Comparison of ENCODE assay signal across 8 cellular contexts in the genomic region with DNA sequence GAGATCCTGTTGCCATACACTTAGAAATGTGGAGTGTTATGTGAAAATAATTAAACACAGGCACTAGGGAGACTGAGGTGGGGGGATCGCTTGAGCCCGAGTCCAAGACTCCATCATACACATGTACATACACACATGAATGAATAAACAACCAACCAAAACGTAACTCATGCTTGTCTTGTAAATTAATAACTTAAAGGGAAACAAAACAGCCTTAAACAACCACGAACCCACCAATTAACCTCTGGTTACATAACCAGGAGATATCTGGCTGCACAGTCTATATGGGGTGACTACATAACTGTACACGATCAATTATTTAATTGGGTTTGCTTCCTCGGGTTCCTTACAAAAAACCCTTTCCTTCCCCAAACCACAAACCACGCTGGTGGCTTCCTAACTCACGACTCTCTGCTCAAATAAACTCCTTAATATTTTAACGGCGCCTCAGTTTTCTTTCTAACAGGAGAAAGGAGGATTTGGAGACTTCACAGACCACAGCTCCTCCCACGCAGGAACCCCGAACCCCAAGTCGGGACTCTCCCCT. TPM values are rescaled to one million over a fixed set of nuclear protein-coding genes. Genes with fewer than 3 reads are reported as not detected.
DNase-seq lines count a peak whose midpoint lies in the region; ATAC-seq and TF ChIP-seq lines count a peak whose summit lies in the region.

No MANE protein-coding gene starts in this region.

- CTCF ChIA-PET in Caco-2 (lab: Charles Lee): no interaction called here

- peaks cover 23% of the 10 kb centered on the region for H3K36me3 Mint-ChIP-seq in Caco-2 (ENCODE audit: insufficient read depth, unreplicated experiment)
- peaks cover 12% of the 10 kb centered on the region for H3K36me3 Mint-ChIP-seq in effector memory CD8-positive, alpha-beta T cell (ENCODE audit: insufficient read depth)
- peaks cover 0 to 18% (median 11%) of the 10 kb centered on the region in 3 donors for H3K36me3 Mint-ChIP-seq in naive thymus-derived CD8-positive, alpha-beta T cell

- TSS peak; percentile 52 for BruUV-seq in Caco-2 (replicated peaks; lab: Mats Ljungman, UMichigan)

- DNase-seq in Caco-2 (no peak), NCI-H1436 treated with DMSO at 0.1 percent for 48 hours (lab: John Stamatoyannopoulos, UW) (no peak), DMS114 treated with DMSO at 0.1 percent for 48 hours (lab: John Stamatoyannopoulos, UW; ENCODE audit: unreplicated experiment) (no peak)
- DNase-seq in effector memory CD8-positive, alpha-beta T cell: no peak
- DNase-seq in naive thymus-derived CD8-positive, alpha-beta T cell: peak in 1 of 10 donors; percentile 33
- DNase-seq in stimulated activated CD4-positive, alpha-beta T cell treated with anti-CD3 and anti-CD28 coated beads, Interleukin-2, amount 100 ng/mL, for 48 hours: no peak

- peaks cover 29% of the 10 kb centered on the region for H3K9me3 Mint-ChIP-seq in Caco-2 (ENCODE audit: unreplicated experiment)
- H3K9me3 Mint-ChIP-seq in effector memory CD8-positive, alpha-beta T cell: no peaks in the 10 kb centered on the region
- peaks cover 0 to 32% (median 9%) of the 10 kb centered on the region in 9 donors for H3K9me3 Mint-ChIP-seq in naive thymus-derived CD8-positive, alpha-beta T cell

- H3K27me3 ChIP-seq in Caco-2 (replicated peaks; ENCODE audit: control insufficient read depth, insufficient read depth, low read length) (no peaks in the 10 kb centered on the region), OCI-LY1 (ENCODE audit: insufficient read depth, low read length) (no peaks in the 10 kb centered on the region)

- H3K4me3 Mint-ChIP-seq in Caco-2 (ENCODE audit: unreplicated experiment): peak overlapping the region; percentile 75
- H3K4me3 Mint-ChIP-seq in effector memory CD8-positive, alpha-beta T cell: peak overlapping the region; percentile 89 to 94
- H3K4me3 Mint-ChIP-seq in naive thymus-derived CD8-positive, alpha-beta T cell: peak overlapping the region; percentile 88 to 95 (median 91)

- no peak overlapping the region for H2AFZ ChIP-seq in OCI-LY1 (ENCODE audit: low read length)

- intact Hi-C loops in Caco-2 (cut with micrococcal nuclease; ENCODE audit: unreplicated experiment): loop anchor here (1.0 kb wide), 4 partner anchors 26 to 171 kb away; partner anchors contain the start of genes ZNF669 and ZNF695

- TF ChIP-seq CTCF in Caco-2 (IDR thresholded peaks at IDR 0.05; ENCODE audit: insufficient read depth in 1 of 2, low read depth in 1 of 2, low read length in 1 of 2, severe bottlenecking in 1 of 2, unreplicated experiment in 1 of 2) (no peak), OCI-LY1 (IDR thresholded peaks at IDR 0.05; ENCODE audit: low read length) (no peak)

- no peaks in the 10 kb centered on the region for H3K9me2 ChIP-seq in OCI-LY1 (ENCODE audit: low read depth, low read length)

- ATAC-seq in GM21528 (IDR thresholded peaks at IDR 0.05; ENCODE audit: low FRiP score, unreplicated experiment): peak; percentile 21
- peak; percentile 31 for ATAC-seq in effector memory CD8-positive, alpha-beta T cell (replicated peaks)
- peak; percentile 11 to 25 for ATAC-seq in naive thymus-derived CD8-positive, alpha-beta T cell

- H3K9ac ChIP-seq in OCI-LY1 (ENCODE audit: low read length): peak overlapping the region; percentile 83

- POLR2A ChIA-PET in Caco-2 (lab: Charles Lee): interaction anchor here (0.5 to 0.9 kb wide), 5 partner anchors 34 to 278 kb away, joined by 3 to 4 read pairs (median 3); partner anchors contain the start of gene AHCTF1
- POLR2A ChIA-PET in naive thymus-derived CD8-positive, alpha-beta T cell (lab: Charles Lee): interaction anchor here (1.1 to 1.6 kb wide), 3 partner anchors 26 to 146 kb away, joined by 4 to 8 read pairs (median 6); partner anchors contain the start of genes AHCTF1 and ZNF669

- H3F3A ChIP-seq in OCI-LY1 (ENCODE audit: insufficient read depth, low read length): no peaks in the 10 kb centered on the region

- peaks cover 5% of the 10 kb centered on the region; the same call in 1 of the 2 replicates for H3K9me3 ChIP-seq in Caco-2
- peaks cover 14% of the 10 kb centered on the region for H3K9me3 ChIP-seq in OCI-LY1 (ENCODE audit: low read length)

- H3K36me3 ChIP-seq in Caco-2 (ENCODE audit: control insufficient read depth, insufficient read depth, low read length): no peaks in the 10 kb centered on the region; the same call in 1 of the 2 replicates
- peaks cover 17% of the 10 kb centered on the region for H3K36me3 ChIP-seq in OCI-LY1 (ENCODE audit: insufficient read depth, low read length)

- H3K27ac Mint-ChIP-seq in Caco-2 (ENCODE audit: unreplicated experiment): peak overlapping the region; percentile 94
- peak overlapping the region; percentile 93 for H3K27ac Mint-ChIP-seq in effector memory CD8-positive, alpha-beta T cell
- peak overlapping the region; percentile 0 to 90 (median 78) for H3K27ac Mint-ChIP-seq in naive thymus-derived CD8-positive, alpha-beta T cell

- H3K4me3 ChIP-seq in Caco-2 (ENCODE audit: low read depth, low read length): peak overlapping the region; percentile 93
- H3K4me3 ChIP-seq in OCI-LY1 (ENCODE audit: low read depth, low read length, poor library complexity, severe bottlenecking): peak overlapping the region; percentile 88

- H4K20me1 ChIP-seq in OCI-LY1 (ENCODE audit: insufficient read depth, low read length): no peaks in the 10 kb centered on the region

- peaks cover 5% of the 10 kb centered on the region; the same call in 1 of the 2 replicates for H3K4me1 ChIP-seq in Caco-2
- peaks cover 11% of the 10 kb centered on the region for H3K4me1 ChIP-seq in OCI-LY1 (ENCODE audit: insufficient read depth, low read length, severe bottlenecking)

- peaks cover 13% of the 10 kb centered on the region for H3K4me1 Mint-ChIP-seq in Caco-2 (ENCODE audit: low read depth, unreplicated experiment)
- H3K4me1 Mint-ChIP-seq in effector memory CD8-positive, alpha-beta T cell (ENCODE audit: low read depth in 2 of 2): peaks cover 31 to 33% of the 10 kb centered on the region in 2 donors
- H3K4me1 Mint-ChIP-seq in naive thymus-derived CD8-positive, alpha-beta T cell: peaks cover 7 to 29% (median 22%) of the 10 kb centered on the region in 4 donors

- H3K4me2 ChIP-seq in OCI-LY1 (ENCODE audit: low read length): peak overlapping the region; percentile 76

- no peaks in the 10 kb centered on the region for H3K27me3 Mint-ChIP-seq in Caco-2 (ENCODE audit: insufficient read depth, unreplicated experiment)
- peaks cover 0 to 10% of the 10 kb centered on the region in 2 donors for H3K27me3 Mint-ChIP-seq in effector memory CD8-positive, alpha-beta T cell
- peaks cover 0 to 8% (median 0%) of the 10 kb centered on the region in 5 donors for H3K27me3 Mint-ChIP-seq in naive thymus-derived CD8-positive, alpha-beta T cell

- H3K79me2 ChIP-seq in OCI-LY1 (ENCODE audit: insufficient read depth, low read length): peaks cover 38% of the 10 kb centered on the region

- H3K27ac ChIP-seq in OCI-LY1 (ENCODE audit: low read depth, low read length, poor library complexity, severe bottlenecking): no peak overlapping the region

RNA-seq across cellular contexts. Expression of gene ZNF670, which starts 0.8 kb away (rescaled TPM):
- total RNA-seq in Caco-2 (2022): 5.8 and 6.0 TPM in 2 replicates
- total RNA-seq in naive thymus-derived CD8-positive, alpha-beta T cell: 1 to 10 TPM; 1.9 to 2.5 TPM
- polyA plus RNA-seq in naive thymus-derived CD8-positive, alpha-beta T cell: 1 to 10 TPM in 2 of 3 donors, under 1 TPM in 1; 0.42 to 1.4 (median 1.2) TPM

RNA-seq across cellular contexts. Expression of gene ZNF669, which starts 26.3 kb away (rescaled TPM):
- 8.3 and 9.1 TPM in 2 replicates for total RNA-seq in Caco-2 (2022)
- total RNA-seq in naive thymus-derived CD8-positive, alpha-beta T cell: 10 to 100 TPM; 18.3 to 24.4 TPM
- polyA plus RNA-seq in naive thymus-derived CD8-positive, alpha-beta T cell: 10 to 100 TPM; 10.9 to 29.7 (median 18.2) TPM
